13 cellular contexts compared by ENCODE assay signal in genomic region chr20:2114990-2115681, GRCh38. TPM values are rescaled to one million over a fixed set of nuclear protein-coding genes. Genes with fewer than 3 reads are reported as not detected.
DNase-seq lines count a peak whose midpoint lies in the region; ATAC-seq and TF ChIP-seq lines count a peak whose summit lies in the region.
"Had no signal": no experiment of that assay in that cellular context is flagged by ENCODE, and none has a peak within 500 bp of the region (broad histone marks: within the 10 kb centered on the region; RNA-seq: fewer than 3 reads in every experiment).

No MANE protein-coding gene starts in this region.

- no peaks in the 10 kb centered on the region for H3K9me3 Mint-ChIP-seq in activated CD8-positive, alpha-beta T cell treated with anti-CD3 and anti-CD28 coated beads, Interleukin-2, amount 10 ng/mL, durations not matched to agents 7 days and 5 days (ENCODE audit: insufficient read depth)
- peaks cover 4% of the 10 kb centered on the region for H3K9me3 Mint-ChIP-seq in activated CD8-positive, alpha-beta T cell treated with anti-CD3 and anti-CD28 coated beads for 36 hours
- H3K9me3 Mint-ChIP-seq: activated CD4-positive, alpha-beta memory T cell treated with anti-CD3 and anti-CD28 coated beads for 36 hours; activated naive CD4-positive, alpha-beta T cell treated with anti-CD3 and anti-CD28 coated beads for 36 hours; GM23338 had no signal

- H3K27me3 ChIP-seq in esophagus squamous epithelium: no peaks in the 10 kb centered on the region
- H3K27me3 ChIP-seq in lower lobe of right lung (ENCODE audit: low read depth): no peaks in the 10 kb centered on the region
- no peaks in the 10 kb centered on the region for H3K27me3 ChIP-seq in transverse colon

- TF ChIP-seq POLR2A in esophagus squamous epithelium (IDR thresholded peaks at IDR 0.05) (no peak), transverse colon (IDR thresholded peaks at IDR 0.05) (no peak)

- H3K4me3 ChIP-seq in esophagus squamous epithelium (no peak overlapping the region), lower lobe of right lung (no peak overlapping the region), transverse colon (no peak overlapping the region)
- H3K4me3 ChIP-seq: A549, GM23338 had no signal

- TF ChIP-seq CTCF in activated CD8-positive, alpha-beta T cell treated with anti-CD3 and anti-CD28 coated beads for 36 hours (IDR thresholded peaks at IDR 0.05): no peak
- TF ChIP-seq CTCF in esophagus squamous epithelium (IDR thresholded peaks at IDR 0.05) (no peak), lower lobe of right lung (IDR thresholded peaks at IDR 0.05) (no peak), transverse colon (IDR thresholded peaks at IDR 0.05) (no peak)

- 20 to 24% methylated on average over 2 of the region's 2 CpGs for WGBS in esophagus squamous epithelium, 2 donors
- 37 to 50% methylated on average over 1 to 2 of the region's 2 CpGs for WGBS in transverse colon (ENCODE audit: low coverage in 1 of 2), 2 donors

- H3K27me3 Mint-ChIP-seq in activated CD8-positive, alpha-beta T cell treated with anti-CD3 and anti-CD28 coated beads, Interleukin-2, amount 10 ng/mL, durations not matched to agents 7 days and 5 days (ENCODE audit: low read depth): no peaks in the 10 kb centered on the region
- H3K27me3 Mint-ChIP-seq in activated CD8-positive, alpha-beta T cell treated with anti-CD3 and anti-CD28 coated beads for 36 hours: no peaks in the 10 kb centered on the region
- H3K27me3 Mint-ChIP-seq: activated CD4-positive, alpha-beta memory T cell treated with anti-CD3 and anti-CD28 coated beads for 36 hours had no signal

- peak overlapping the region; percentile 31 for H3K27ac Mint-ChIP-seq in activated CD8-positive, alpha-beta T cell treated with anti-CD3 and anti-CD28 coated beads, Interleukin-2, amount 10 ng/mL, durations not matched to agents 7 days and 5 days
- H3K27ac Mint-ChIP-seq in activated CD8-positive, alpha-beta T cell treated with anti-CD3 and anti-CD28 coated beads for 36 hours: no peak overlapping the region
- H3K27ac Mint-ChIP-seq: activated CD4-positive, alpha-beta memory T cell treated with anti-CD3 and anti-CD28 coated beads for 36 hours; GM23338 had no signal

- intact Hi-C loops in activated CD8-positive, alpha-beta T cell treated with anti-CD3 and anti-CD28 coated beads for 36 hours (cut with micrococcal nuclease): no loop called here
- intact Hi-C loops in esophagus squamous epithelium (cut with DNase I): no loop called here
- intact Hi-C loops in lower lobe of right lung (cut with DNase I): no loop called here
- intact Hi-C loops in transverse colon (cut with DNase I; ENCODE audit: low total_unique reads): no loop called here

- H3K27ac ChIP-seq in esophagus squamous epithelium: peak overlapping the region in 3 of 4 donors; percentile 36 to 64 (median 44)
- peak overlapping the region; percentile 20 for H3K27ac ChIP-seq in lower lobe of right lung
- peak overlapping the region in 3 of 4 donors; percentile 1 to 50 (median 34) for H3K27ac ChIP-seq in transverse colon
- H3K27ac ChIP-seq: A549 had no signal

- in situ Hi-C loops in transverse colon (cut with MboI; ENCODE audit: low pct_ligation_motif_present in 1 of 4, low pct_unique_long_range_greater_than_20kb in 1 of 4, low sequenced_read_pairs in 3 of 4): no loop called here

- no peaks in the 10 kb centered on the region for H3K9me3 ChIP-seq in esophagus squamous epithelium
- H3K9me3 ChIP-seq in lower lobe of right lung: no peaks in the 10 kb centered on the region
- no peaks in the 10 kb centered on the region for H3K9me3 ChIP-seq in transverse colon
- H3K9me3 ChIP-seq: A549 had no signal

- no peak for ATAC-seq in activated CD8-positive, alpha-beta T cell treated with anti-CD3 and anti-CD28 coated beads, Interleukin-2, amount 10 ng/mL, durations not matched to agents 7 days and 5 days
- ATAC-seq in activated CD8-positive, alpha-beta T cell treated with anti-CD3 and anti-CD28 coated beads for 36 hours: no peak
- ATAC-seq in lower lobe of right lung (peak; percentile 50 to 55), HG03457 (IDR thresholded peaks at IDR 0.05; ENCODE audit: unreplicated experiment) (no peak)
- ATAC-seq: A549, GM23338 had no signal

- no peak for DNase-seq in activated CD8-positive, alpha-beta T cell treated with anti-CD3 and anti-CD28 coated beads, Interleukin-2, amount 10 ng/mL, durations not matched to agents 7 days and 5 days
- DNase-seq in activated CD8-positive, alpha-beta T cell treated with anti-CD3 and anti-CD28 coated beads for 36 hours: no peak
- DNase-seq in esophagus squamous epithelium (lab: John Stamatoyannopoulos, UW) (no peak), lower lobe of right lung (no peak), transverse colon (no peak), COLO668 (lab: John Stamatoyannopoulos, UW; ENCODE audit: unreplicated experiment) (no peak), CD1c-positive myeloid dendritic cell (ENCODE audit: extremely low spot score) (no peak)
- DNase-seq: activated CD4-positive, alpha-beta memory T cell treated with anti-CD3 and anti-CD28 coated beads for 36 hours; activated naive CD4-positive, alpha-beta T cell treated with anti-CD3 and anti-CD28 coated beads for 36 hours; hypothalamus had no signal

- POLR2A ChIA-PET in activated CD8-positive, alpha-beta T cell treated with anti-CD3 and anti-CD28 coated beads, Interleukin-2, amount 10 ng/mL, durations not matched to agents 7 days and 5 days (lab: Charles Lee): interaction anchor here (1.3 kb wide), 1 partner anchor 13 kb away, joined by 4 read pairs; no protein-coding TSS in a partner anchor
- POLR2A ChIA-PET in activated CD8-positive, alpha-beta T cell treated with anti-CD3 and anti-CD28 coated beads for 36 hours (lab: Charles Lee): interaction anchor here (0.9 to 6.2 kb wide), 3 partner anchors 12 to 17 kb away, joined by 3 to 33 read pairs (median 4); no protein-coding TSS in a partner anchor

- CTCF ChIA-PET in activated CD8-positive, alpha-beta T cell treated with anti-CD3 and anti-CD28 coated beads, Interleukin-2, amount 10 ng/mL, durations not matched to agents 7 days and 5 days (lab: Charles Lee): interaction anchor here (1.1 kb wide), 1 partner anchor 57 kb away, joined by 3 read pairs; no protein-coding TSS in a partner anchor
- CTCF ChIA-PET in activated CD8-positive, alpha-beta T cell treated with anti-CD3 and anti-CD28 coated beads for 36 hours (lab: Charles Lee): interaction anchor here (1.1 to 1.9 kb wide), 2 partner anchors 22 to 57 kb away, joined by 4 to 5 read pairs; no protein-coding TSS in a partner anchor

- no peak for TF ChIP-seq EP300 in transverse colon (IDR thresholded peaks at IDR 0.05; ENCODE audit: low read depth)

- H3K4me1 ChIP-seq in esophagus squamous epithelium (peaks cover 13 to 90% (median 39%) of the 10 kb centered on the region in 3 donors), lower lobe of right lung (peaks cover 75% of the 10 kb centered on the region), transverse colon (peaks cover 8 to 45% (median 19%) of the 10 kb centered on the region in 4 donors)
- H3K4me1 ChIP-seq: A549 had no signal

- H3K4me1 Mint-ChIP-seq in activated CD8-positive, alpha-beta T cell treated with anti-CD3 and anti-CD28 coated beads, Interleukin-2, amount 10 ng/mL, durations not matched to agents 7 days and 5 days (ENCODE audit: low read depth): peaks cover 22% of the 10 kb centered on the region
- peaks cover 71% of the 10 kb centered on the region for H3K4me1 Mint-ChIP-seq in activated CD8-positive, alpha-beta T cell treated with anti-CD3 and anti-CD28 coated beads for 36 hours (ENCODE audit: low read depth)

- H3K4me3 Mint-ChIP-seq in activated CD8-positive, alpha-beta T cell treated with anti-CD3 and anti-CD28 coated beads, Interleukin-2, amount 10 ng/mL, durations not matched to agents 7 days and 5 days: no peak overlapping the region
- H3K4me3 Mint-ChIP-seq in activated CD8-positive, alpha-beta T cell treated with anti-CD3 and anti-CD28 coated beads for 36 hours: no peak overlapping the region
- H3K4me3 Mint-ChIP-seq: activated CD4-positive, alpha-beta memory T cell treated with anti-CD3 and anti-CD28 coated beads for 36 hours; activated naive CD4-positive, alpha-beta T cell treated with anti-CD3 and anti-CD28 coated beads for 36 hours; GM23338 had no signal

- peaks cover 58% of the 10 kb centered on the region for H3K36me3 Mint-ChIP-seq in activated CD8-positive, alpha-beta T cell treated with anti-CD3 and anti-CD28 coated beads, Interleukin-2, amount 10 ng/mL, durations not matched to agents 7 days and 5 days (ENCODE audit: low read depth)
- peaks cover 51% of the 10 kb centered on the region for H3K36me3 Mint-ChIP-seq in activated CD8-positive, alpha-beta T cell treated with anti-CD3 and anti-CD28 coated beads for 36 hours (ENCODE audit: low read depth)

- H3K36me3 ChIP-seq in esophagus squamous epithelium (peaks cover 0 to 71% (median 9%) of the 10 kb centered on the region in 3 donors), lower lobe of right lung (peaks cover 24% of the 10 kb centered on the region), transverse colon (peaks cover 0 to 15% (median 6%) of the 10 kb centered on the region in 4 donors)

RNA-seq across cellular contexts. Expression of gene STK35, which starts 13.5 kb away (rescaled TPM):
- total RNA-seq in activated CD8-positive, alpha-beta T cell treated with anti-CD3 and anti-CD28 coated beads, Interleukin-2, amount 10 ng/mL, durations not matched to agents 7 days and 5 days: 10 to 100 TPM; 14.9 to 16.2 TPM
- 10 to 100 TPM; 18.0 to 18.4 TPM for total RNA-seq in activated CD8-positive, alpha-beta T cell treated with anti-CD3 and anti-CD28 coated beads for 36 hours
- total RNA-seq in esophagus squamous epithelium: 10 to 100 TPM; 20.8 to 31.1 (median 26.1) TPM
- total RNA-seq in lower lobe of right lung: 13.9 TPM
- total RNA-seq in transverse colon: 10 to 100 TPM; 19.9 to 27.9 (median 23.9) TPM

Comparison
In these comparisons a context has a peak if more than half of its experiments do, and no peak if none do; other contexts are left out.
1. ATAC-seq: peak in lower lobe of right lung (2 of 2); none in activated CD8-positive, alpha-beta T cell treated with anti-CD3 and anti-CD28 coated beads, Interleukin-2, amount 10 ng/mL, durations not matched to agents 7 days and 5 days (single experiment), activated CD8-positive, alpha-beta T cell treated with anti-CD3 and anti-CD28 coated beads for 36 hours (single experiment) and HG03457 (single experiment).
2. Peak in every context shown above with its lines, with median percentiles within 50 percentile points of each other: H3K27ac ChIP-seq.